8 cellular contexts compared by ENCODE assay signal in the genomic region with DNA sequence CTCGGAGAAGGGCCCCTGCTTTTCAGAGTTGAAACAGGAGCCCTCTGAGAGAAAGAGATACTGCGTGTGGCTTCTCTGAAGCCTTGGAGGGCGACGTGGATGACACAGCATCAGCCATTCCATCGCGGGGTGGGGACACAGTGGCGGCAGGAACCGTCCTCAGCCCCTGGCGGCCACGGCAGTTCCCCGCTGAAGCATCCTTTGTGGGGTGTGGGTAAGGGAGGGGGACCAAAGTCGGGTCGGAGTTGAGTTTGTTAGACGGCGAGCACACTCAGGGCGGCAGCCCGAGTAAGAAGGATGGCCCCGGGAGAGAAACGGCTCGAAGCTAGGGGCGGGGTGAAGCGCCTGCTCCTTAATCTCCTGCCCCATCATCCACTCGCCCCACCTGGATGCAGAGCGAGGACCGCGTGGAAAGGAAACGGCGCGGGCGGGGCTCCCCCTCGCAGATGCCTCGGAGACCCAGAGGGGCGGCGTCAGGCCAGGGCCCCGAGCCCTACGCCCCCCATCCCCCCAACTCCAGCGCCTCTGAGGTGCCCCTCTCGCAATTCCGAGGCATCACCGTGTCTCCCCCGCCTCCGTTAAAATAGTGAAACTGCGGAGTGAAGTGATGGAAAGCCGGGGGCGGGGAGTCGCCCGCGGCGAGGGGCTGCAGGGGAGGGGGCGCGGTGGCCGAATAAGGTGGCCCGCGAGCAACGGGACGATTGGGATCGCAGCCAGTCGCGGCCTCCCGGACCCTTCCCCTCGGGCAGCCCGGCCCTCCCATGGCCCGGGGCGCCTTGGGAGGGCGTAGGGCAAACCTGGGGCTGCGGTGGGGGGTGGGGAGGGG. TPM values are rescaled to one million over a fixed set of nuclear protein-coding genes. Genes with fewer than 3 reads are reported as not detected.
DNase-seq lines count a peak whose midpoint lies in the region; ATAC-seq, FAIRE-seq and TF ChIP-seq lines count a peak whose summit lies in the region.

No MANE protein-coding gene starts in this region.

- TF ChIP-seq CTCF in OCI-LY1 (IDR thresholded peaks at IDR 0.05; ENCODE audit: low read length) (no peak; the same call in 1 of the 2 replicates), glutamatergic neuron (IDR thresholded peaks at IDR 0.05; ENCODE audit: partially characterized antibody, unreplicated experiment) (no peak)

- H3F3A ChIP-seq in OCI-LY1 (ENCODE audit: insufficient read depth, low read length), result 0 out of 2 replicates have a peak, but pooled peaks cover 4% of the 10 kb centered on the region

- H3K9me3 ChIP-seq in OCI-LY1 (ENCODE audit: low read length), result no peaks in the 10 kb centered on the region

- H3K27me3 Mint-ChIP-seq in activated T-helper 2 cell treated with anti-CD3 and anti-CD28 coated beads, Interferon-gamma antibody, Interleukin-2, Interleukin-4, amounts not matched to agents 10 μg/mL and 5 μg/mL and 100 μg/mL, durations not matched to agents 14 hours and 24 hours and 36 hours (ENCODE audit: low read depth), result peaks cover 4% of the 10 kb centered on the region
- H3K27me3 Mint-ChIP-seq in glutamatergic neuron (ENCODE audit: unreplicated experiment), result peaks cover 6% of the 10 kb centered on the region

- H3K4me1 Mint-ChIP-seq in activated T-helper 2 cell treated with anti-CD3 and anti-CD28 coated beads, Interferon-gamma antibody, Interleukin-2, Interleukin-4, amounts not matched to agents 10 μg/mL and 5 μg/mL and 100 μg/mL, durations not matched to agents 14 hours and 24 hours and 36 hours (ENCODE audit: low read depth), result peaks cover 36% of the 10 kb centered on the region
- peaks cover 9% of the 10 kb centered on the region for H3K4me1 Mint-ChIP-seq in glutamatergic neuron (ENCODE audit: low read depth, unreplicated experiment)

- peak; percentile 84 for FAIRE-seq in GM12892 (lab: Jason Lieb, UNC)

- DNase-seq in GM12892 (ENCODE audit: insufficient read length), result peak; percentile 57
- DNase-seq in activated T-helper 2 cell treated with anti-CD3 and anti-CD28 coated beads, Interferon-gamma antibody, Interleukin-2, Interleukin-4, amounts not matched to agents 10 μg/mL and 5 μg/mL and 100 μg/mL, durations not matched to agents 14 hours and 24 hours and 36 hours (ENCODE audit: low spot score), result peak; percentile 53
- DNase-seq in glutamatergic neuron, result no peak
- peak; percentile 66 for DNase-seq in retina
- no peak for DNase-seq in mesenteric fat pad (ENCODE audit: low spot score)
- DNase-seq in NCI-H2196 treated with DMSO at 0.1 percent for 48 hours (lab: John Stamatoyannopoulos, UW; ENCODE audit: unreplicated experiment), result no peak

- peak overlapping the region; percentile 88 for H3K4me3 ChIP-seq in OCI-LY1 (ENCODE audit: low read depth, low read length, poor library complexity, severe bottlenecking)

- peak overlapping the region; percentile 66 for H3K27ac ChIP-seq in OCI-LY1 (ENCODE audit: low read depth, low read length, poor library complexity, severe bottlenecking)

- peaks cover 9% of the 10 kb centered on the region for H3K36me3 Mint-ChIP-seq in activated T-helper 2 cell treated with anti-CD3 and anti-CD28 coated beads, Interferon-gamma antibody, Interleukin-2, Interleukin-4, amounts not matched to agents 10 μg/mL and 5 μg/mL and 100 μg/mL, durations not matched to agents 14 hours and 24 hours and 36 hours (ENCODE audit: low read depth)
- no peaks in the 10 kb centered on the region for H3K36me3 Mint-ChIP-seq in glutamatergic neuron (ENCODE audit: unreplicated experiment)

- peak; percentile 36; the same call in 1 of the 2 replicates for TF ChIP-seq POLR2A in GM12892 (IDR thresholded peaks at IDR 0.05; ENCODE audit: low read depth, low read length)

- H3K4me1 ChIP-seq in OCI-LY1 (ENCODE audit: insufficient read depth, low read length, severe bottlenecking), result peaks cover 39% of the 10 kb centered on the region

- H4K20me1 ChIP-seq in OCI-LY1 (ENCODE audit: insufficient read depth, low read length), result no peaks in the 10 kb centered on the region

- H2AFZ ChIP-seq in OCI-LY1 (ENCODE audit: low read length), result peak overlapping the region; percentile 14

- H3K4me3 Mint-ChIP-seq in activated T-helper 2 cell treated with anti-CD3 and anti-CD28 coated beads, Interferon-gamma antibody, Interleukin-2, Interleukin-4, amounts not matched to agents 10 μg/mL and 5 μg/mL and 100 μg/mL, durations not matched to agents 14 hours and 24 hours and 36 hours (ENCODE audit: low read depth), result peak overlapping the region; percentile 76
- peak overlapping the region; percentile 86 for H3K4me3 Mint-ChIP-seq in glutamatergic neuron (ENCODE audit: unreplicated experiment)

- H3K27me3 ChIP-seq in OCI-LY1 (ENCODE audit: insufficient read depth, low read length), result no peaks in the 10 kb centered on the region

- peak overlapping the region; percentile 89 for H3K9ac ChIP-seq in OCI-LY1 (ENCODE audit: low read length)

- no peaks in the 10 kb centered on the region for H3K9me3 Mint-ChIP-seq in activated T-helper 2 cell treated with anti-CD3 and anti-CD28 coated beads, Interferon-gamma antibody, Interleukin-2, Interleukin-4, amounts not matched to agents 10 μg/mL and 5 μg/mL and 100 μg/mL, durations not matched to agents 14 hours and 24 hours and 36 hours
- peaks cover 6% of the 10 kb centered on the region for H3K9me3 Mint-ChIP-seq in glutamatergic neuron (ENCODE audit: unreplicated experiment)

- peak overlapping the region; percentile 74 for H3K4me2 ChIP-seq in OCI-LY1 (ENCODE audit: low read length)

- H3K36me3 ChIP-seq in OCI-LY1 (ENCODE audit: insufficient read depth, low read length), result no peaks in the 10 kb centered on the region

- H3K9me2 ChIP-seq in OCI-LY1 (ENCODE audit: low read depth, low read length), result no peaks in the 10 kb centered on the region

- H3K79me2 ChIP-seq in OCI-LY1 (ENCODE audit: insufficient read depth, low read length), result peaks cover 8% of the 10 kb centered on the region

- ATAC-seq in HG02623 (IDR thresholded peaks at IDR 0.05; ENCODE audit: unreplicated experiment), result peak; percentile 26

- H3K27ac Mint-ChIP-seq in activated T-helper 2 cell treated with anti-CD3 and anti-CD28 coated beads, Interferon-gamma antibody, Interleukin-2, Interleukin-4, amounts not matched to agents 10 μg/mL and 5 μg/mL and 100 μg/mL, durations not matched to agents 14 hours and 24 hours and 36 hours, result peak overlapping the region; percentile 91
- no peak overlapping the region for H3K27ac Mint-ChIP-seq in glutamatergic neuron (ENCODE audit: unreplicated experiment)

- intact Hi-C loops in activated T-helper 2 cell treated with anti-CD3 and anti-CD28 coated beads, Interferon-gamma antibody, Interleukin-2, Interleukin-4, amounts not matched to agents 10 μg/mL and 5 μg/mL and 100 μg/mL, durations not matched to agents 14 hours and 24 hours and 36 hours (cut with micrococcal nuclease), result loop anchor here (1.0 to 5.0 kb wide), 7 partner anchors 20 to 189 kb away; no protein-coding TSS in a partner anchor

RNA-seq across cellular contexts. Expression of gene RREB1, which starts 0.8 kb away (rescaled TPM):
- polyA plus RNA-seq in GM12892 (2012; ENCODE audit: missing spikeins), result 7.8 TPM
- total RNA-seq in activated T-helper 2 cell treated with anti-CD3 and anti-CD28 coated beads, Interferon-gamma antibody, Interleukin-2, Interleukin-4, amounts not matched to agents 10 μg/mL and 5 μg/mL and 100 μg/mL, durations not matched to agents 14 hours and 24 hours and 36 hours, result 23.1 and 23.6 TPM in 2 replicates
- total RNA-seq in glutamatergic neuron (ENCODE audit: unreplicated experiment), result 3.4 TPM
- 94.5 TPM for total RNA-seq in mesenteric fat pad

Comparison
In these comparisons a context has a peak if more than half of its experiments do, and no peak if none do; other contexts are left out.
1. DNase-seq: peak in GM12892 (single experiment), activated T-helper 2 cell treated with anti-CD3 and anti-CD28 coated beads, Interferon-gamma antibody, Interleukin-2, Interleukin-4, amounts not matched to agents 10 μg/mL and 5 μg/mL and 100 μg/mL, durations not matched to agents 14 hours and 24 hours and 36 hours (single experiment) and retina (single experiment); none in glutamatergic neuron (single experiment), mesenteric fat pad (single experiment) and NCI-H2196 treated with DMSO at 0.1 percent for 48 hours (single experiment).